ENCODE assay signal across 18 cellular contexts in genomic region chrX:13533726-13534125, GRCh38. TPM values are rescaled to one million over a fixed set of nuclear protein-coding genes. Genes with fewer than 3 reads are reported as not detected.
DNase-seq lines count a peak whose midpoint lies in the region; ATAC-seq and TF ChIP-seq lines count a peak whose summit lies in the region.
"Had no signal": no experiment of that assay in that cellular context is flagged by ENCODE, and none has a peak within 500 bp of the region (broad histone marks: within the 10 kb centered on the region; RNA-seq: fewer than 3 reads in every experiment).

No MANE protein-coding gene starts in this region.

- H4K20me1 ChIP-seq in mammary epithelial cell (ENCODE audit: insufficient read depth, low read length), result no peaks in the 10 kb centered on the region

- H3K27me3 ChIP-seq in mammary epithelial cell (ENCODE audit: insufficient read depth, low read length), result peaks cover 2% of the 10 kb centered on the region
- H3K27me3 ChIP-seq: SJSA1 had no signal

- peaks cover 4% of the 10 kb centered on the region for H3K4me1 ChIP-seq in mammary epithelial cell (ENCODE audit: insufficient read depth, low read length)
- H3K4me1 ChIP-seq: SJSA1 had no signal

- dilution Hi-C loops in mammary epithelial cell (cut with HindIII; ENCODE audit: low sequenced_read_pairs), result no loop called here

- 3% methylated on average over 3 of the region's 3 CpGs for WGBS in mammary epithelial cell (ENCODE audit: low coverage, missing lambda C conversion rate)

- H3K4me2 ChIP-seq in mammary epithelial cell (ENCODE audit: insufficient read depth, low read depth, low read length), result no peak overlapping the region

- H3K36me3 ChIP-seq in mammary epithelial cell (ENCODE audit: insufficient read depth, low read length), result no peaks in the 10 kb centered on the region
- H3K36me3 ChIP-seq: SJSA1, WERI-Rb-1 had no signal

- CTCF ChIA-PET in mammary epithelial cell (lab: Charles Lee; ENCODE audit: low non-redundant PET), result no interaction called here

- in situ Hi-C loops in mammary epithelial cell (cut with MboI; ENCODE audit: low sequenced_read_pairs in 2 of 2), result no loop called here

- TF ChIP-seq CTCF in mammary epithelial cell (conservative IDR thresholded peaks at IDR 0.05 in 1 of 2, IDR thresholded peaks at IDR 0.05 in 1 of 2; ENCODE audit: extremely low read depth in 1 of 2, insufficient read depth in 1 of 2, low read depth in 1 of 2, low read length in 2 of 2), result no peak

- no peak overlapping the region for H3K4me3 ChIP-seq in mammary epithelial cell (replicated peaks in 1 of 3; ENCODE audit: insufficient read depth in 1 of 3, low read depth in 2 of 3, low read length in 3 of 3)
- H3K4me3 ChIP-seq: SJSA1 had no signal

- DNase-seq in EH (ENCODE audit: low read depth) (peak; percentile 67), M059J (ENCODE audit: low read depth) (peak; percentile 86), mammary epithelial cell (peak; percentile 70), kidney tubule cell (ENCODE audit: low spot score) (peak; percentile 54), putamen (ENCODE audit: low spot score) (no peak), T-helper 2 cell (no peak)
- DNase-seq: activated naive CD8-positive, alpha-beta T cell treated with anti-CD3 and anti-CD28 coated beads for 36 hours; cortex of kidney; NCI-H1436 treated with DMSO at 0.1 percent for 48 hours; right cardiac atrium; stimulated activated CD4-positive, alpha-beta T cell treated with anti-CD3 and anti-CD28 coated beads, Interleukin-4, amount 100 ng/mL, for 4 hours; stimulated activated naive CD4-positive, alpha-beta T cell; WERI-Rb-1 had no signal

- no peak overlapping the region for H2AFZ ChIP-seq in mammary epithelial cell (ENCODE audit: low read depth, low read length)

- H3K79me2 ChIP-seq in mammary epithelial cell (ENCODE audit: insufficient read depth, low read length), result no peaks in the 10 kb centered on the region

- intact Hi-C loops in mammary epithelial cell (cut with micrococcal nuclease), result no loop called here

- ATAC-seq in GM21619 (IDR thresholded peaks at IDR 0.05; ENCODE audit: unreplicated experiment), result no peak
- no peak for ATAC-seq in HG03521 (IDR thresholded peaks at IDR 0.05; ENCODE audit: unreplicated experiment)
- ATAC-seq: right cardiac atrium had no signal

- no peak overlapping the region for H3K27ac ChIP-seq in mammary epithelial cell (ENCODE audit: insufficient read depth, low read depth, low read length)
- H3K27ac ChIP-seq: SJSA1, WERI-Rb-1 had no signal

- no peaks in the 10 kb centered on the region for H3K9me3 ChIP-seq in mammary epithelial cell (replicated peaks; ENCODE audit: insufficient read depth, low read length)
- H3K9me3 ChIP-seq: SJSA1 had no signal

- no TSS peak for BruUV-seq in mammary epithelial cell (replicated peaks; lab: Mats Ljungman, UMichigan)

- no peak overlapping the region for H3K9ac ChIP-seq in mammary epithelial cell (ENCODE audit: insufficient read depth, low read length)

RNA-seq across cellular contexts. Expression of gene EGFL6, which starts 35.7 kb away (rescaled TPM):
- not detected in 2 replicates for total RNA-seq in M059J (2014; rRNA removed; shearing (Covaris generic))
- 1 to 10 TPM in 1 of 2 donors, under 1 TPM in 1; 0.24 to 1.2 TPM for total RNA-seq in mammary epithelial cell
- 0.11 TPM for polyA plus RNA-seq in mammary epithelial cell
- not detected for polyA minus RNA-seq in mammary epithelial cell
- total RNA-seq: glomerular endothelial cell, right cardiac atrium, SJSA1 had no signal
- polyA plus RNA-seq: CD14-positive monocyte, right cardiac atrium had no signal

Comparison
In these comparisons a context has a peak if more than half of its experiments do, and no peak if none do; other contexts are left out.
1. DNase-seq: peak in EH (single experiment), M059J (single experiment), mammary epithelial cell (single experiment) and kidney tubule cell (single experiment); none in putamen (single experiment) and T-helper 2 cell (0 of 5).